16 cellular contexts compared by ENCODE assay signal in the genomic region with DNA sequence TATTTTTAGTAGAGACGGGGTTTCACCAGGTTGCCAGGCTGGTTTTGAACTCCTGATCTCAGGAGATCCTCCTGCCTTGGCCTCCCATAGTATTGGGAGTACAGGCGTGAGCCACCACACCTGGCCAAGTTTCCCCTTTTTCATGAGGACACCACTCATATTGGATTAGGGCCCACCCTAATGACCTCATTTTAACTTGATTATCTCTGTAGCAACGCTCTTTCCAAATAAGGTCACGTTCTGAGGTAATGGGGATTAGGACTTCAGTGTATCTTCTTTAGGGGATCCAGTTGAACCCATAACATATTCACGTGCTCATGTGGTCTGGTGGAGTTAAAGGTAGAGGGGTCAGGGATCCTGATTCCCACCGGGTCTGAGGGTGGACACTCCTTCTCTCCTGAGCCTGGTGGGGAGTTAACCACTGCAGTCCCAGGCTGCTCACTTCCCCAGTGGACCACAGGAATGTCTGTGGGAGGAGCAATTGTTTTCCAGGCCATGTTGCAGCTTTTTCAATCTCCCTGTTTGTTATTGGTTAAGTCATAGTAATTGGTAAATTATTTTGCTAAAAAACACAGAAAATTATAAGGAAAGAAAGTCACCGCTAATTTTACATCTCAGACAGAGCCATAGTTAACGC.
A peak's percentile ranks its signal among the peaks of the same experiment; 100 is the strongest.
DNase-seq lines count a peak whose midpoint lies in the region; ATAC-seq and TF ChIP-seq lines count a peak whose summit lies in the region.
"Had no signal": no experiment of that assay in that cellular context is flagged by ENCODE, and none has a peak within 500 bp of the region (broad histone marks: within the 10 kb centered on the region; RNA-seq: fewer than 3 reads in every experiment).

No MANE protein-coding gene starts in this region.

- ATAC-seq in GM21367 (IDR thresholded peaks at IDR 0.05; ENCODE audit: unreplicated experiment): no peak
- no peak for ATAC-seq in activated T-cell treated with anti-CD3 and anti-CD28 coated beads, Interleukin-2, amount 50 U/mL, for 4 hours

- no peaks in the 10 kb centered on the region for H3K27me3 Mint-ChIP-seq in mesothelial cell of epicardium (ENCODE audit: low read depth)
- H3K27me3 Mint-ChIP-seq in activated T-cell treated with anti-CD3 and anti-CD28 coated beads, Interleukin-2, amount 50 U/mL, for 4 hours (ENCODE audit: low read depth): no peaks in the 10 kb centered on the region
- H3K27me3 Mint-ChIP-seq: naive B cell had no signal

- POLR2A ChIA-PET in RWPE1 (lab: Yijun Ruan, JAX; ENCODE audit: low non-redundant PET): no interaction called here

- DNase-seq in AG20443 (ENCODE audit: low spot score) (peak; percentile 85), MV-4-11 (lab: John Stamatoyannopoulos, UW) (peak; percentile 13), dermis blood vessel endothelial cell (peak; percentile 73), mesothelial cell of epicardium (ENCODE audit: low spot score in 2 of 2, unreplicated experiment in 2 of 2) (no peak), RWPE1 (ENCODE audit: low spot score) (no peak), NCI-H2081 treated with DMSO at 0.1 percent for 48 hours (lab: John Stamatoyannopoulos, UW) (no peak)
- DNase-seq in activated T-cell treated with anti-CD3 and anti-CD28 coated beads, Interleukin-2, amount 50 U/mL, for 4 hours: no peak
- DNase-seq: activated CD8-positive, alpha-beta memory T cell treated with anti-CD3 and anti-CD28 coated beads, Interleukin-2, amount 50 U/mL, for 4 hours; BE2C; endodermal cell; GDM1; naive B cell; NCI-H345; uterus had no signal

- peak overlapping the region; percentile 78 for H3K27ac Mint-ChIP-seq in mesothelial cell of epicardium
- H3K27ac Mint-ChIP-seq: endodermal cell had no signal

- H3K4me3 Mint-ChIP-seq in mesothelial cell of epicardium: no peak overlapping the region
- no peak overlapping the region for H3K4me3 Mint-ChIP-seq in activated T-cell treated with anti-CD3 and anti-CD28 coated beads, Interleukin-2, amount 50 U/mL, for 4 hours
- H3K4me3 Mint-ChIP-seq: endodermal cell had no signal

- peaks cover 52% of the 10 kb centered on the region for H3K4me1 Mint-ChIP-seq in mesothelial cell of epicardium
- H3K4me1 Mint-ChIP-seq in activated T-cell treated with anti-CD3 and anti-CD28 coated beads, Interleukin-2, amount 50 U/mL, for 4 hours (ENCODE audit: low read depth): peaks cover 27% of the 10 kb centered on the region

- H3K27ac ChIP-seq in RWPE1: no peak overlapping the region
- H3K27ac ChIP-seq: Peyer's patch, uterus had no signal

- peaks cover 3% of the 10 kb centered on the region for H3K36me3 Mint-ChIP-seq in mesothelial cell of epicardium
- peaks cover 20% of the 10 kb centered on the region for H3K36me3 Mint-ChIP-seq in activated T-cell treated with anti-CD3 and anti-CD28 coated beads, Interleukin-2, amount 50 U/mL, for 4 hours (ENCODE audit: insufficient read depth)

- no peak for TF ChIP-seq CTCF in mesothelial cell of epicardium (IDR thresholded peaks at IDR 0.05; ENCODE audit: unreplicated experiment)
- no peak for TF ChIP-seq CTCF in RWPE1 (conservative IDR thresholded peaks at IDR 0.05; ENCODE audit: low read depth)

- peaks cover 3% of the 10 kb centered on the region for H3K9me3 Mint-ChIP-seq in mesothelial cell of epicardium
- no peaks in the 10 kb centered on the region for H3K9me3 Mint-ChIP-seq in activated T-cell treated with anti-CD3 and anti-CD28 coated beads, Interleukin-2, amount 50 U/mL, for 4 hours
- H3K9me3 Mint-ChIP-seq: endodermal cell, naive B cell had no signal

- CTCF ChIA-PET in RWPE1 (lab: Yijun Ruan, JAX): interaction anchor here (0.9 kb wide), 1 partner anchor 128 kb away, joined by 3 read pairs; no protein-coding TSS in a partner anchor

Comparison
In these comparisons a context has a peak if more than half of its experiments do, and no peak if none do; other contexts are left out.
1. DNase-seq: peak in AG20443 (single experiment), MV-4-11 (single experiment) and dermis blood vessel endothelial cell (single experiment); none in mesothelial cell of epicardium (0 of 2), RWPE1 (single experiment), activated T-cell treated with anti-CD3 and anti-CD28 coated beads, Interleukin-2, amount 50 U/mL, for 4 hours (single experiment) and NCI-H2081 treated with DMSO at 0.1 percent for 48 hours (single experiment).